Comparison of ENCODE assay signal across 20 cellular contexts in the genomic region with DNA sequence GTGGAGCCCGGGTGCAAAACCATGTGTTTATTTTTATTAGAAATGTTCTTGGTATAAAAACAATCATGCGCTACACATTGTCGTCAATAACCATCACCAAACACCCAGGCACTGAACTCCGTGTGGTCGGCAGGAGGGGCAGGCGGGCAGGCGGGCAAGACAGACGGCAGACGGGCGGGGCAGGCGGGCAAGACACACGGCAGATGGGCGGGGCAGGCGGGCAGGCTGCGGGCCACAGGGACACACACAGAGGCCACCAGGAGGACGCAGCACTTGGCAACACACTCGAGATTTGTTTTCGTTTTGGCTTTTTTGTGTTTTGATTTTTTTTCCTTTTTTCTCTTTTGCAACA.
A peak's percentile ranks its signal among the peaks of the same experiment; 100 is the strongest.
DNase-seq lines count a peak whose midpoint lies in the region; ATAC-seq, FAIRE-seq and TF ChIP-seq lines count a peak whose summit lies in the region.
"Had no signal": no experiment of that assay in that cellular context is flagged by ENCODE, and none has a peak within 500 bp of the region (broad histone marks: within the 10 kb centered on the region; RNA-seq: fewer than 3 reads in every experiment).

No MANE protein-coding gene starts in this region.

- H3K4me3 ChIP-seq in lower lobe of right lung = no peak overlapping the region
- H3K4me3 ChIP-seq: left ventricle myocardium inferior had no signal

- no peaks in the 10 kb centered on the region for H3K9me3 ChIP-seq in lower lobe of right lung

- no peak for FAIRE-seq in urothelium cell line (lab: Jason Lieb, UNC)
- FAIRE-seq: GM12891, GM19239, H54 had no signal

- ATAC-seq in lower lobe of right lung (no peak), GM21576 (IDR thresholded peaks at IDR 0.05; ENCODE audit: unreplicated experiment) (no peak), HG03159 (IDR thresholded peaks at IDR 0.05; ENCODE audit: unreplicated experiment) (no peak), HG03280 (IDR thresholded peaks at IDR 0.05; ENCODE audit: unreplicated experiment) (no peak)
- ATAC-seq: Panc1 had no signal

- TF ChIP-seq CTCF in lower lobe of right lung (IDR thresholded peaks at IDR 0.05) = no peak

- H3K36me3 ChIP-seq in lower lobe of right lung = no peaks in the 10 kb centered on the region
- H3K36me3 ChIP-seq: left ventricle myocardium inferior had no signal

- intact Hi-C loops in lower lobe of right lung (cut with DNase I) = no loop called here

- H3K4me1 ChIP-seq in lower lobe of right lung = no peaks in the 10 kb centered on the region
- H3K4me1 ChIP-seq: left ventricle myocardium inferior had no signal

- H3K27me3 ChIP-seq in lower lobe of right lung (ENCODE audit: low read depth) = peaks cover 7% of the 10 kb centered on the region

- DNase-seq in NCI-H1417 (lab: John Stamatoyannopoulos, UW) (peak in 2 of 3 experiments; percentile 4 to 16), NCI-H1417 treated with DMSO at 0.1 percent for 48 hours (lab: John Stamatoyannopoulos, UW) (no peak), NCI-H69 (lab: John Stamatoyannopoulos, UW) (peak; percentile 89), lower lobe of right lung (peak; percentile 57), urothelium cell line (ENCODE audit: low spot score) (peak; percentile 26)
- DNase-seq: activated CD4-positive, alpha-beta T cell treated with anti-CD3 and anti-CD28 coated beads, Interleukin-2, amount 50 U/mL, for 4 hours; activated gamma-delta T cell treated with Interleukin-2 at 50 U/mL for 16 hours; cortex of kidney; left ventricle myocardium inferior; midbrain; NCI-H1092 treated with DMSO at 0.1 percent for 48 hours; stimulated activated CD4-positive, alpha-beta T cell treated with anti-CD3 and anti-CD28 coated beads, Interleukin-4, amount 100 ng/mL, for 1 hour; T-helper 2 cell had no signal

- no peak overlapping the region for H3K27ac ChIP-seq in lower lobe of right lung
- H3K27ac ChIP-seq: left ventricle myocardium inferior had no signal
